ENCODE assay signal across 9 cellular contexts in genomic region chr3:197737749-197738462, GRCh38. TPM values are rescaled to one million over a fixed set of nuclear protein-coding genes. Genes with fewer than 3 reads are reported as not detected.
DNase-seq lines count a peak whose midpoint lies in the region; ATAC-seq and TF ChIP-seq lines count a peak whose summit lies in the region.
"Had no signal": no experiment of that assay in that cellular context is flagged by ENCODE, and none has a peak within 500 bp of the region (broad histone marks: within the 10 kb centered on the region; RNA-seq: fewer than 3 reads in every experiment).

No MANE protein-coding gene starts in this region.

- TF ChIP-seq POLR2A in NB4 (IDR thresholded peaks at IDR 0.05; ENCODE audit: extremely low read depth, insufficient read length): no peak

- H3K27me3 ChIP-seq in CD4-positive, alpha-beta memory T cell (ENCODE audit: insufficient read depth, low read length): no peaks in the 10 kb centered on the region
- H3K27me3 ChIP-seq in ectodermal cell (ENCODE audit: control insufficient read depth, insufficient read depth, low read length, poor library complexity, severe bottlenecking) (no peaks in the 10 kb centered on the region), neuron (ENCODE audit: insufficient read depth, low read length) (no peaks in the 10 kb centered on the region)

- POLR2A ChIA-PET in CD4-positive, alpha-beta memory T cell (lab: Charles Lee; ENCODE audit: partially characterized antibody): interaction anchor here (4.0 to 4.4 kb wide), 2 partner anchors 12 to 24 kb away, joined by 33 to 78 read pairs; partner anchors contain the start of gene FYTTD1

- peaks cover 33% of the 10 kb centered on the region for H3K4me1 ChIP-seq in CD4-positive, alpha-beta memory T cell (ENCODE audit: insufficient read depth, low read length)
- H3K4me1 ChIP-seq in ectodermal cell (ENCODE audit: control insufficient read depth, insufficient read depth, low read length) (peaks cover 2% of the 10 kb centered on the region), neuron (ENCODE audit: insufficient read depth, low read length) (peaks cover 17% of the 10 kb centered on the region)

- CTCF ChIA-PET in CD4-positive, alpha-beta memory T cell (lab: Charles Lee; ENCODE audit: partially characterized antibody): no interaction called here

- H3K27ac Mint-ChIP-seq in CD4-positive, alpha-beta memory T cell: peak overlapping the region; percentile 86 to 98 (median 92)

- H3K9me3 Mint-ChIP-seq in CD4-positive, alpha-beta memory T cell: no peaks in the 10 kb centered on the region

- H3K27me3 Mint-ChIP-seq in CD4-positive, alpha-beta memory T cell: no peaks in the 10 kb centered on the region

- H3K36me3 ChIP-seq in CD4-positive, alpha-beta memory T cell (ENCODE audit: insufficient read depth, low read length): no peaks in the 10 kb centered on the region
- H3K36me3 ChIP-seq in ectodermal cell (ENCODE audit: control insufficient read depth, insufficient read depth, low read length): no peaks in the 10 kb centered on the region
- no peaks in the 10 kb centered on the region for H3K36me3 ChIP-seq in neuron (ENCODE audit: insufficient read depth, low read length)

- 77 to 78% methylated on average over 9 of the region's 11 CpGs for WGBS in ectodermal cell, 2 experiments

- H3K36me3 Mint-ChIP-seq in CD4-positive, alpha-beta memory T cell: peaks cover 0 to 11% of the 10 kb centered on the region in 2 donors

- ATAC-seq in HG02981 (IDR thresholded peaks at IDR 0.05; ENCODE audit: unreplicated experiment): no peak
- no peak for ATAC-seq in HG03097 (IDR thresholded peaks at IDR 0.05; ENCODE audit: low FRiP score, unreplicated experiment)

- no peak for DNase-seq in CD4-positive, alpha-beta memory T cell
- DNase-seq in NB4 (ENCODE audit: low read depth) (no peak), islet precursor cell (no peak), COLO668 (lab: John Stamatoyannopoulos, UW; ENCODE audit: unreplicated experiment) (no peak)
- DNase-seq: activated CD4-positive, alpha-beta T cell treated with anti-CD3 and anti-CD28 coated beads for 4 hours had no signal

- intact Hi-C loops in CD4-positive, alpha-beta memory T cell (cut with micrococcal nuclease): loop anchor here (2.0 kb wide), 1 partner anchor 183 kb away; the partner anchor contains the start of gene BDH1

- peak overlapping the region; percentile 62 to 87 for H3K4me3 ChIP-seq in CD4-positive, alpha-beta memory T cell (ENCODE audit: low read length in 2 of 2)
- H3K4me3 ChIP-seq in NB4 (ENCODE audit: low read depth, low read length): peak overlapping the region; percentile 91
- H3K4me3 ChIP-seq in ectodermal cell (ENCODE audit: insufficient read depth, low read depth, low read length): peak overlapping the region; percentile 83
- H3K4me3 ChIP-seq in neuron (ENCODE audit: low read length): peak overlapping the region; percentile 79

- peak overlapping the region; percentile 73 for H2AFZ ChIP-seq in neuron (ENCODE audit: low read depth, low read length)

- peaks cover 19 to 42% (median 28%) of the 10 kb centered on the region in 4 donors for H3K4me1 Mint-ChIP-seq in CD4-positive, alpha-beta memory T cell

- no peak for TF ChIP-seq CTCF in NB4 (IDR thresholded peaks at IDR 0.05; ENCODE audit: low read depth, low read length)

- H3K27ac ChIP-seq in CD4-positive, alpha-beta memory T cell (ENCODE audit: low read depth, low read length): peak overlapping the region; percentile 75
- H3K27ac ChIP-seq in ectodermal cell (ENCODE audit: insufficient read depth, low read depth, low read length, poor library complexity, severe bottlenecking): no peak overlapping the region

- H3K9me3 ChIP-seq in CD4-positive, alpha-beta memory T cell (ENCODE audit: control insufficient read depth in 1 of 2, low read length in 2 of 2): no peaks in the 10 kb centered on the region
- no peaks in the 10 kb centered on the region for H3K9me3 ChIP-seq in ectodermal cell (ENCODE audit: control insufficient read depth, low read length)
- no peaks in the 10 kb centered on the region for H3K9me3 ChIP-seq in neuron (ENCODE audit: low read length)

- peak overlapping the region; percentile 84 to 99 (median 95) for H3K4me3 Mint-ChIP-seq in CD4-positive, alpha-beta memory T cell

RNA-seq across cellular contexts. Expression of gene RUBCN, which starts 1.2 kb away (rescaled TPM):
- total RNA-seq in CD4-positive, alpha-beta memory T cell: 10 to 100 TPM; 64.0 to 69.6 TPM
- 10 to 100 TPM; 13.2 to 26.5 TPM for polyA plus RNA-seq in CD4-positive, alpha-beta memory T cell
- polyA plus RNA-seq in ectodermal cell (2013, experiment 1 of 4): 18.0 TPM
- polyA plus RNA-seq in ectodermal cell (2013, experiment 2 of 4): 16.1 TPM
- polyA plus RNA-seq in ectodermal cell (2013, experiment 3 of 4): 12.6 TPM
- polyA plus RNA-seq in ectodermal cell (2013, experiment 4 of 4): 12.4 TPM

RNA-seq across cellular contexts. Expression of gene FYTTD1, which starts 11.8 kb away (rescaled TPM):
- 10 to 100 TPM; 60.0 to 60.2 TPM for total RNA-seq in CD4-positive, alpha-beta memory T cell
- polyA plus RNA-seq in CD4-positive, alpha-beta memory T cell: 100 to 1,000 TPM in 1 of 2 donors, 10 to 100 TPM in 1; 98.6 to 120 TPM
- 53.7 TPM for polyA plus RNA-seq in ectodermal cell (2013, experiment 1 of 4)
- polyA plus RNA-seq in ectodermal cell (2013, experiment 2 of 4): 44.1 TPM
- polyA plus RNA-seq in ectodermal cell (2013, experiment 3 of 4): 30.4 TPM
- 36.0 TPM for polyA plus RNA-seq in ectodermal cell (2013, experiment 4 of 4)

RNA-seq across cellular contexts. Expression of gene LRCH3, which starts 53.1 kb away (rescaled TPM):
- 10 to 100 TPM; 76.0 to 87.7 TPM for total RNA-seq in CD4-positive, alpha-beta memory T cell
- polyA plus RNA-seq in CD4-positive, alpha-beta memory T cell: 10 to 100 TPM in 1 of 2 donors, 1 to 10 TPM in 1; 7.4 to 21.5 TPM
- polyA plus RNA-seq in ectodermal cell (2013, experiment 1 of 4): 49.4 TPM
- polyA plus RNA-seq in ectodermal cell (2013, experiment 2 of 4): 44.5 TPM
- 38.0 TPM for polyA plus RNA-seq in ectodermal cell (2013, experiment 3 of 4)
- polyA plus RNA-seq in ectodermal cell (2013, experiment 4 of 4): 38.1 TPM
